In genomic region chr4:154616287-154616686, GRCh38 we compare ENCODE assay signal across 21 cellular contexts. TPM values are rescaled to one million over a fixed set of nuclear protein-coding genes. Genes with fewer than 3 reads are reported as not detected.
DNase-seq lines count a peak whose midpoint lies in the region; ATAC-seq and TF ChIP-seq lines count a peak whose summit lies in the region.
"Had no signal": no experiment of that assay in that cellular context is flagged by ENCODE, and none has a peak within 500 bp of the region (broad histone marks: within the 10 kb centered on the region; RNA-seq: fewer than 3 reads in every experiment).

No MANE protein-coding gene starts in this region.

- no peak overlapping the region for H3K4me3 Mint-ChIP-seq in mesothelial cell of epicardium
- no peak overlapping the region for H3K4me3 Mint-ChIP-seq in T-helper 17 cell
- H3K4me3 Mint-ChIP-seq: activated CD4-positive, alpha-beta T cell treated with anti-CD3 and anti-CD28 coated beads for 36 hours; nephron had no signal

- ATAC-seq in GM18498 (IDR thresholded peaks at IDR 0.05; ENCODE audit: unreplicated experiment) (peak; percentile 8), GM19324 (IDR thresholded peaks at IDR 0.05; ENCODE audit: low FRiP score, unreplicated experiment) (peak; percentile 4), HG03196 (IDR thresholded peaks at IDR 0.05; ENCODE audit: unreplicated experiment) (peak; percentile 4), HG03175 (IDR thresholded peaks at IDR 0.05; ENCODE audit: unreplicated experiment) (no peak), T-helper 17 cell (no peak)
- ATAC-seq: activated CD4-positive, alpha-beta T cell treated with anti-CD3 and anti-CD28 coated beads for 36 hours; left lobe of liver; sciatic nerve had no signal

- H3K4me1 Mint-ChIP-seq in mesothelial cell of epicardium: peaks cover 24% of the 10 kb centered on the region
- H3K4me1 Mint-ChIP-seq in T-helper 17 cell: peaks cover 5% of the 10 kb centered on the region
- H3K4me1 Mint-ChIP-seq: nephron had no signal

- no peak for TF ChIP-seq CTCF in mesothelial cell of epicardium (IDR thresholded peaks at IDR 0.05; ENCODE audit: unreplicated experiment)

- H3K27me3 Mint-ChIP-seq in mesothelial cell of epicardium (ENCODE audit: low read depth) (peaks cover 4% of the 10 kb centered on the region), T-helper 17 cell (peaks cover 27% of the 10 kb centered on the region)

- H3K9me3 ChIP-seq in T-helper 17 cell (ENCODE audit: control insufficient read depth, low read length, poor library complexity, severe bottlenecking): no peaks in the 10 kb centered on the region
- H3K9me3 ChIP-seq: adrenal gland, BE2C, thyroid gland had no signal

- peak overlapping the region; percentile 76 for H3K27ac Mint-ChIP-seq in mesothelial cell of epicardium
- H3K27ac Mint-ChIP-seq in T-helper 17 cell: no peak overlapping the region
- H3K27ac Mint-ChIP-seq: activated CD4-positive, alpha-beta T cell treated with anti-CD3 and anti-CD28 coated beads for 36 hours; nephron had no signal

- no peaks in the 10 kb centered on the region for H3K36me3 Mint-ChIP-seq in mesothelial cell of epicardium
- H3K36me3 Mint-ChIP-seq in T-helper 17 cell (ENCODE audit: low read depth): no peaks in the 10 kb centered on the region

- no peak for DNase-seq in mesothelial cell of epicardium (ENCODE audit: low spot score in 2 of 2, unreplicated experiment in 2 of 2)
- DNase-seq in effector CD8-positive, alpha-beta T cell (lab: John Stamatoyannopoulos, UW): no peak
- no peak for DNase-seq in T-helper 17 cell
- DNase-seq: activated CD4-positive, alpha-beta T cell treated with anti-CD3 and anti-CD28 coated beads for 36 hours; adrenal gland; BE2C; head of caudate nucleus; IMR-90; midbrain; NCI-H1694; NCI-H774; SHP77; stimulated activated CD4-positive, alpha-beta T cell treated with anti-CD3 and anti-CD28 coated beads, Interleukin-15, amount 100 ng/mL, for 24 hours; thyroid gland had no signal

- no peaks in the 10 kb centered on the region for H3K9me3 Mint-ChIP-seq in mesothelial cell of epicardium
- H3K9me3 Mint-ChIP-seq: nephron had no signal

RNA-seq across cellular contexts. Expression of gene FGG, which starts 3.8 kb away (rescaled TPM):
- total RNA-seq in mesothelial cell of epicardium (1.0 to 2.5 TPM (median 1.6 TPM) in 3 replicates), T-helper 17 cell (not detected)
- total RNA-seq: activated CD4-positive, alpha-beta T cell treated with anti-CD3 and anti-CD28 coated beads for 36 hours; IMR-90; sciatic nerve; thyroid gland had no signal

RNA-seq across cellular contexts. Expression of gene FGA, which starts 25.7 kb away (rescaled TPM):
- not detected in 3 replicates for total RNA-seq in mesothelial cell of epicardium
- total RNA-seq in T-helper 17 cell: not detected
- total RNA-seq: activated CD4-positive, alpha-beta T cell treated with anti-CD3 and anti-CD28 coated beads for 36 hours; IMR-90; sciatic nerve; thyroid gland had no signal

RNA-seq across cellular contexts. Expression of gene FGB, which starts 53.5 kb away (rescaled TPM):
- total RNA-seq in mesothelial cell of epicardium (0.31 to 0.93 TPM (median 0.64 TPM) in 3 replicates), T-helper 17 cell (not detected)
- total RNA-seq: activated CD4-positive, alpha-beta T cell treated with anti-CD3 and anti-CD28 coated beads for 36 hours; IMR-90; sciatic nerve had no signal

Comparison
In these comparisons a context has a peak if more than half of its experiments do, and no peak if none do; other contexts are left out.
1. ATAC-seq: peak in GM18498 (single experiment), GM19324 (single experiment) and HG03196 (single experiment); none in HG03175 (single experiment) and T-helper 17 cell (single experiment).